Comparison of ENCODE assay signal across 9 cellular contexts in genomic region chr17:48244121-48244711, GRCh38.
DNase-seq lines count a peak whose midpoint lies in the region; ATAC-seq, FAIRE-seq and TF ChIP-seq lines count a peak whose summit lies in the region.
"Had no signal": no experiment of that assay in that cellular context is flagged by ENCODE, and none has a peak within 500 bp of the region (broad histone marks: within the 10 kb centered on the region; RNA-seq: fewer than 3 reads in every experiment).

No MANE protein-coding gene starts in this region.

- no peaks in the 10 kb centered on the region for H3F3A ChIP-seq in neural progenitor cell (ENCODE audit: low read depth)

- no peaks in the 10 kb centered on the region for H3K79me2 ChIP-seq in neural progenitor cell (ENCODE audit: low read depth)

- DNase-seq in NB4 (ENCODE audit: low read depth) (peak; percentile 38), bronchial epithelial cell (ENCODE audit: low read depth) (peak; percentile 33), neural progenitor cell (ENCODE audit: low spot score) (no peak), NCI-H2081 (lab: John Stamatoyannopoulos, UW) (no peak)
- no peak for DNase-seq in activated CD4-positive, alpha-beta T cell treated with anti-CD3 and anti-CD28 coated beads, Interleukin-2, amount 50 U/mL, for 1 hour
- DNase-seq: SHP77 treated with DMSO at 0.1 percent for 48 hours; stimulated activated CD4-positive, alpha-beta T cell treated with anti-CD3 and anti-CD28 coated beads, Interleukin-2, amount 100 ng/mL, for 48 hours had no signal

- no peaks in the 10 kb centered on the region for H3K27me3 Mint-ChIP-seq in neural progenitor cell (ENCODE audit: insufficient read depth, low read depth)

- H3K9ac ChIP-seq in neural progenitor cell = no peak overlapping the region

- no peaks in the 10 kb centered on the region for H3K27me3 ChIP-seq in bronchial epithelial cell (ENCODE audit: control insufficient read depth, insufficient read depth, low read length)
- peaks cover 4% of the 10 kb centered on the region for H3K27me3 ChIP-seq in neural progenitor cell

- no peaks in the 10 kb centered on the region for H3K9me3 Mint-ChIP-seq in neural progenitor cell

- H3K4me3 ChIP-seq in GM08714 (ENCODE audit: low read length) = peak overlapping the region; percentile 41; the same call in 1 of the 2 replicates
- no peak overlapping the region for H3K4me3 ChIP-seq in NB4 (ENCODE audit: low read depth, low read length)
- H3K4me3 ChIP-seq in bronchial epithelial cell (ENCODE audit: low read depth, low read length) = no peak overlapping the region
- no peak overlapping the region for H3K4me3 ChIP-seq in neural progenitor cell

- no peaks in the 10 kb centered on the region for H3K9me3 ChIP-seq in neural progenitor cell (ENCODE audit: low read depth)

- ATAC-seq in GM19351 (IDR thresholded peaks at IDR 0.05; ENCODE audit: unreplicated experiment) = no peak

- H3K27ac ChIP-seq in neural progenitor cell = no peak overlapping the region

- peak overlapping the region; percentile 55 for H2AFZ ChIP-seq in neural progenitor cell (replicated peaks)

- H3K4me2 ChIP-seq in neural progenitor cell = no peak overlapping the region

- no peak overlapping the region for H3K4me3 Mint-ChIP-seq in neural progenitor cell

- no peak overlapping the region for H3K27ac Mint-ChIP-seq in neural progenitor cell

- no peaks in the 10 kb centered on the region for H4K20me1 ChIP-seq in neural progenitor cell (ENCODE audit: low read depth)

- peaks cover 7% of the 10 kb centered on the region for H3K4me1 Mint-ChIP-seq in neural progenitor cell

- H3K4me1 ChIP-seq in neural progenitor cell = no peaks in the 10 kb centered on the region

- H3K36me3 ChIP-seq in bronchial epithelial cell (ENCODE audit: control insufficient read depth, insufficient read depth, low read length) (no peaks in the 10 kb centered on the region), neural progenitor cell (no peaks in the 10 kb centered on the region)

- TF ChIP-seq CTCF in NB4 (IDR thresholded peaks at IDR 0.05; ENCODE audit: low read depth, low read length) (no peak), bronchial epithelial cell (IDR thresholded peaks at IDR 0.05; ENCODE audit: insufficient read depth, low read length, severe bottlenecking) (no peak), neural progenitor cell (IDR thresholded peaks at IDR 0.05) (no peak)

- FAIRE-seq in bronchial epithelial cell (lab: Jason Lieb, UNC) = no peak

- H3K36me3 Mint-ChIP-seq in neural progenitor cell = no peaks in the 10 kb centered on the region

- no peak for TF ChIP-seq POLR2A in NB4 (IDR thresholded peaks at IDR 0.05; ENCODE audit: extremely low read depth, insufficient read length)

Comparison
In these comparisons a context has a peak if more than half of its experiments do, and no peak if none do; other contexts are left out.
1. DNase-seq: peak in NB4 (single experiment) and bronchial epithelial cell (single experiment); none in neural progenitor cell (single experiment), activated CD4-positive, alpha-beta T cell treated with anti-CD3 and anti-CD28 coated beads, Interleukin-2, amount 50 U/mL, for 1 hour (single experiment) and NCI-H2081 (0 of 2).